In genomic region chr5:126594676-126595485, GRCh38 we compare ENCODE assay signal across 8 cellular contexts. TPM values are rescaled to one million over a fixed set of nuclear protein-coding genes. Genes with fewer than 3 reads are reported as not detected.
DNase-seq lines count a peak whose midpoint lies in the region; FAIRE-seq lines count a peak whose summit lies in the region.

TSS of gene ALDH7A1 (minus strand) at chr5:126595219. CDS start at chr5:126595198, 21 bp downstream.

- H3K4me3 ChIP-seq in skeletal muscle satellite cell (ENCODE audit: low read length), result peak within 1 kb of the TSS; percentile 88

- H3K4me1 ChIP-seq in skeletal muscle satellite cell (ENCODE audit: control insufficient read depth, insufficient read depth, low read length), result peaks cover 15% of the 10 kb centered on the region

- H3K9ac ChIP-seq in skeletal muscle satellite cell (ENCODE audit: low read depth, low read length), result peak within 1 kb of the TSS; percentile 82

- DNase-seq in GM03348 (ENCODE audit: low spot score) (peak; percentile 97), HCEC 1CT (peak; percentile 88), NCI-H1092 treated with DMSO at 0.1 percent for 48 hours (lab: John Stamatoyannopoulos, UW) (peak; percentile 91), cerebellar cortex (ENCODE audit: low spot score) (peak; percentile 92), inferior parietal cortex (ENCODE audit: extremely low spot score) (peak; percentile 68), NCI-H1930 (lab: John Stamatoyannopoulos, UW) (no peak)

- H3K27me3 ChIP-seq in skeletal muscle satellite cell (ENCODE audit: control insufficient read depth, insufficient read depth, low read length), result no peaks in the 10 kb centered on the region

- H3K36me3 ChIP-seq in skeletal muscle satellite cell (ENCODE audit: insufficient read depth, low read length), result no peaks in the 10 kb centered on the region

- H3K4me2 ChIP-seq in skeletal muscle satellite cell (ENCODE audit: low read length), result peak within 1 kb of the TSS; percentile 99

- no peaks in the 10 kb centered on the region for H3K9me3 ChIP-seq in skeletal muscle satellite cell (replicated peaks; ENCODE audit: low read length)

- peak; percentile 89 for FAIRE-seq in TTC549 (lab: Jason Lieb, UNC)

RNA-seq across cellular contexts. Expression of gene ALDH7A1, which starts in this region (rescaled TPM):
- total RNA-seq in skeletal muscle satellite cell (2012; rRNA removed), result 14.9 and 18.3 TPM in 2 replicates

Comparison
In these comparisons a context has a peak if more than half of its experiments do, and no peak if none do; other contexts are left out.
1. DNase-seq: peak in GM03348 (single experiment), HCEC 1CT (single experiment), NCI-H1092 treated with DMSO at 0.1 percent for 48 hours (single experiment), cerebellar cortex (single experiment) and inferior parietal cortex (single experiment); none in NCI-H1930 (0 of 2).